ENCODE assay signal across 8 cellular contexts in genomic region chr17:47831934-47832327, GRCh38. TPM values are rescaled to one million over a fixed set of nuclear protein-coding genes. Genes with fewer than 3 reads are reported as not detected.
A peak's percentile ranks its signal among the peaks of the same experiment; 100 is the strongest.
DNase-seq lines count a peak whose midpoint lies in the region; ATAC-seq and TF ChIP-seq lines count a peak whose summit lies in the region.

No MANE protein-coding gene starts in this region.

- POLR2A ChIA-PET in CD8-positive, alpha-beta T cell (lab: Charles Lee) = interaction anchor here (0.6 to 3.9 kb wide), 6 partner anchors 9 to 65 kb away, joined by 3 to 32 read pairs (median 8); partner anchors contain the start of genes OSBPL7, SCRN2 and SP2

- peaks cover 32% of the 10 kb centered on the region for H3K36me3 Mint-ChIP-seq in CD8-positive, alpha-beta T cell

- peaks cover 51% of the 10 kb centered on the region for H3K4me1 Mint-ChIP-seq in CD8-positive, alpha-beta T cell (ENCODE audit: low read depth)

- H3K9me3 Mint-ChIP-seq in CD8-positive, alpha-beta T cell = no peaks in the 10 kb centered on the region

- H3K27ac ChIP-seq in CD8-positive, alpha-beta T cell (ENCODE audit: low read depth, low read length) = no peak overlapping the region
- H3K27ac ChIP-seq in mesodermal cell (ENCODE audit: low read depth, low read length, severe bottlenecking) = peak overlapping the region; percentile 39

- in situ Hi-C loops in G401 (cut with HindIII; ENCODE audit: low sequenced_read_pairs) = no loop called here

- CTCF ChIA-PET in CD8-positive, alpha-beta T cell (lab: Charles Lee) = interaction anchor here (1.5 to 3.4 kb wide), 2 partner anchors 9 to 10 kb away, joined by 6 to 17 read pairs; partner anchors contain the start of genes OSBPL7 and SCRN2

- H3K27me3 ChIP-seq in CD8-positive, alpha-beta T cell (ENCODE audit: insufficient read depth, low read length) = no peaks in the 10 kb centered on the region
- H3K27me3 ChIP-seq in H7 (ENCODE audit: control insufficient read depth, insufficient read depth, low read length) = no peaks in the 10 kb centered on the region

- H3K4me3 Mint-ChIP-seq in CD8-positive, alpha-beta T cell = peak overlapping the region; percentile 91

- H3K9me3 ChIP-seq in CD8-positive, alpha-beta T cell (ENCODE audit: low read length) = no peaks in the 10 kb centered on the region
- H3K9me3 ChIP-seq in mesodermal cell (ENCODE audit: control insufficient read depth, low read length) = no peaks in the 10 kb centered on the region

- intact Hi-C loops in CD8-positive, alpha-beta T cell (cut with DNase I, micrococcal nuclease) = loop anchor here (1.0 to 10.0 kb wide), 8 partner anchors 11 to 1060 kb away; partner anchors contain the start of genes CBX1 (in 2 of the 2), OSBPL7 (in 2 of the 2), SNX11 (in 2 of the 2) and SP2 (in 2 of the 2)

- H3K36me3 ChIP-seq in CD8-positive, alpha-beta T cell (ENCODE audit: insufficient read depth, low read length) = peaks cover 13% of the 10 kb centered on the region
- H3K36me3 ChIP-seq in mesodermal cell (ENCODE audit: control insufficient read depth, insufficient read depth, low read length) (peaks cover 33% of the 10 kb centered on the region), H7 (replicated peaks; ENCODE audit: control insufficient read depth, insufficient read depth, low read length) (peaks cover 12% of the 10 kb centered on the region)

- ATAC-seq in CD8-positive, alpha-beta T cell = no peak
- no peak for ATAC-seq in GM18502 (IDR thresholded peaks at IDR 0.05; ENCODE audit: poor library complexity, unreplicated experiment)

- 33 to 45% methylated on average over 3 of the region's 7 CpGs for WGBS in mesodermal cell (ENCODE audit: insufficient coverage in 2 of 2), 2 experiments

- H3K4me3 ChIP-seq in CD8-positive, alpha-beta T cell (ENCODE audit: low read depth, low read length) = peak overlapping the region; percentile 95
- peak overlapping the region; percentile 98 for H3K4me3 ChIP-seq in LNCaP clone FGC (ENCODE audit: low read depth, low read length)
- H3K4me3 ChIP-seq in cardiac fibroblast (replicated peaks in 1 of 2; ENCODE audit: low read depth in 2 of 2, low read length in 2 of 2) = peak overlapping the region; percentile 67 to 93
- peak overlapping the region; percentile 65 for H3K4me3 ChIP-seq in mesodermal cell (ENCODE audit: extremely low read depth, insufficient read depth, low read length, poor library complexity, severe bottlenecking)
- no peak overlapping the region for H3K4me3 ChIP-seq in H7 (ENCODE audit: insufficient read depth, low read depth, low read length)

- no peak for TF ChIP-seq CTCF in CD8-positive, alpha-beta T cell (IDR thresholded peaks at IDR 0.05)
- TF ChIP-seq CTCF in LNCaP clone FGC (IDR thresholded peaks at IDR 0.05; ENCODE audit: control insufficient read depth, extremely low read depth, insufficient read depth) = no peak
- TF ChIP-seq CTCF in cardiac fibroblast (IDR thresholded peaks at IDR 0.05; ENCODE audit: low read depth, low read length) = no peak

- H3K4me1 ChIP-seq in CD8-positive, alpha-beta T cell (ENCODE audit: insufficient read depth, low read length) = peaks cover 30% of the 10 kb centered on the region
- peaks cover 12% of the 10 kb centered on the region for H3K4me1 ChIP-seq in mesodermal cell (ENCODE audit: control insufficient read depth, insufficient read depth, low read length, poor library complexity, severe bottlenecking)

- H3K27me3 Mint-ChIP-seq in CD8-positive, alpha-beta T cell (ENCODE audit: low read depth) = no peaks in the 10 kb centered on the region

- peak overlapping the region; percentile 98 for H3K27ac Mint-ChIP-seq in CD8-positive, alpha-beta T cell

- DNase-seq in CD8-positive, alpha-beta T cell = no peak
- DNase-seq in LNCaP clone FGC (ENCODE audit: low read depth) (no peak), cardiac fibroblast (ENCODE audit: low read depth in 2 of 2) (no peak), G401 (ENCODE audit: low spot score) (no peak), H7 (no peak)
- no peak for DNase-seq in stimulated activated CD4-positive, alpha-beta T cell treated with anti-CD3 and anti-CD28 coated beads, Interleukin-4, amount 100 ng/mL, for 4 hours

RNA-seq across cellular contexts. Expression of gene LRRC46, which starts 0.5 kb away (rescaled TPM):
- total RNA-seq in CD8-positive, alpha-beta T cell = 1 to 10 TPM in 1 of 2 experiments, under 1 TPM in 1; 0.43 to 1.5 TPM
- 0.52 TPM for polyA plus RNA-seq in mesodermal cell (2013, experiment 1 of 2)
- polyA plus RNA-seq in mesodermal cell (2013, experiment 2 of 2) = 0.35 TPM
- total RNA-seq in G401 (2014; rRNA removed; shearing (Covaris generic)) = 0.12 TPM in 1 of 2 replicates, not detected in the other
- total RNA-seq in H7 (2014; rRNA removed; shearing (Covaris generic)) = 0.21 and 0.30 TPM in 2 replicates

RNA-seq across cellular contexts. Expression of gene MRPL10, which starts 0.6 kb away (rescaled TPM):
- 10 to 100 TPM; 67.5 to 69.7 TPM for total RNA-seq in CD8-positive, alpha-beta T cell
- 77.2 TPM for polyA plus RNA-seq in mesodermal cell (2013, experiment 1 of 2)
- 79.2 TPM for polyA plus RNA-seq in mesodermal cell (2013, experiment 2 of 2)
- total RNA-seq in G401 (2014; rRNA removed; shearing (Covaris generic)) = 75.4 and 95.6 TPM in 2 replicates
- total RNA-seq in H7 (2014; rRNA removed; shearing (Covaris generic)) = 138 and 156 TPM in 2 replicates

RNA-seq across cellular contexts. Expression of gene SCRN2, which starts 9.1 kb away (rescaled TPM):
- total RNA-seq in CD8-positive, alpha-beta T cell = 10 to 100 TPM; 17.6 to 19.8 TPM
- 47.6 TPM for polyA plus RNA-seq in mesodermal cell (2013, experiment 1 of 2)
- polyA plus RNA-seq in mesodermal cell (2013, experiment 2 of 2) = 39.6 TPM
- 68.4 and 72.7 TPM in 2 replicates for total RNA-seq in G401 (2014; rRNA removed; shearing (Covaris generic))
- total RNA-seq in H7 (2014; rRNA removed; shearing (Covaris generic)) = 35.5 and 48.6 TPM in 2 replicates

RNA-seq across cellular contexts. Expression of gene OSBPL7, which starts 10.3 kb away (rescaled TPM):
- total RNA-seq in CD8-positive, alpha-beta T cell = 10 to 100 TPM; 50.8 to 56.1 TPM
- 13.1 TPM for polyA plus RNA-seq in mesodermal cell (2013, experiment 1 of 2)
- polyA plus RNA-seq in mesodermal cell (2013, experiment 2 of 2) = 11.7 TPM
- total RNA-seq in G401 (2014; rRNA removed; shearing (Covaris generic)) = 4.2 and 5.6 TPM in 2 replicates
- total RNA-seq in H7 (2014; rRNA removed; shearing (Covaris generic)) = 11.3 and 21.8 TPM in 2 replicates

RNA-seq across cellular contexts. Expression of gene SP6, which starts 19.0 kb away (rescaled TPM):
- under 1 TPM; 0.22 to 0.38 TPM for total RNA-seq in CD8-positive, alpha-beta T cell
- 50.4 TPM for polyA plus RNA-seq in mesodermal cell (2013, experiment 1 of 2)
- polyA plus RNA-seq in mesodermal cell (2013, experiment 2 of 2) = 40.8 TPM
- 6.7 and 8.5 TPM in 2 replicates for total RNA-seq in G401 (2014; rRNA removed; shearing (Covaris generic))
- total RNA-seq in H7 (2014; rRNA removed; shearing (Covaris generic)) = 0.07 and 0.10 TPM in 2 replicates
